In the genomic region with DNA sequence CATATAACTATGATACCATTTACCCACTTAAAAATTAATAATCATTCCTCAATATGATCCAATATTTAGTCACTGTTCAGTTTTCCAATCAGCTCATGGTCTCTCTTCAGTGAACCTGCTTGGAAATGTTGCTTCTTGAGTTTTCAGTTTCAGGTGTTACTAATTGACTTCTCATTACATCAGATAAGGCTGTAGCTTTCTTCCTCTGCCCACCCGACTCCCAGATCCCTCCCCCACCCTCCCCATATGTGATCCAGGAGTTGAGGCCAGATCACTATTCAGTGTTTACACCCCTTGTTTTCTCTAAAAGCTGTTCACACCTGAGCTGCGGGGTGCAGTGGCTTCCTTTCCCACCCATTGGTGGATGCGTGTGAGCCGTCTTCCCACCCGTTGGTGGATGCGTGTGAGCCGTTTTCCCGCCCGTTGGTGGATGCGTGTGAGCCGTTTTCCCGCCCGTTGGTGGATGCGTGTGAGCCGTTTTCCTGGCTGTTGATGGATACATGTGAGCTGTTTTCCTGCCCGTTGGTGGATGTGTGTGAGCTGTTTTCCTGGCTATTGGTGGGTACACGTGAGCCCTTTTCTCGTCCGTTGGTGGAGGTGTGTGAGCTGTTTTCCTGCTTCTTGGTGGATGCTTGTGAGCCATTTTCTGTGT, we compare ENCODE assay signal across 13 cellular contexts. TPM values are rescaled to one million over a fixed set of nuclear protein-coding genes. Genes with fewer than 3 reads are reported as not detected.
DNase-seq lines count a peak whose midpoint lies in the region; ATAC-seq, FAIRE-seq and TF ChIP-seq lines count a peak whose summit lies in the region.
"Had no signal": no experiment of that assay in that cellular context is flagged by ENCODE, and none has a peak within 500 bp of the region (broad histone marks: within the 10 kb centered on the region; RNA-seq: fewer than 3 reads in every experiment).

No MANE protein-coding gene starts in this region.

- 97% methylated on average over 19 of the region's 19 CpGs for WGBS in mesenchymal stem cell

- TF ChIP-seq CTCF in gastrocnemius medialis (IDR thresholded peaks at IDR 0.05 in 4 of 5, conservative IDR thresholded peaks at IDR 0.05 in 1 of 5) (no peak), coronary artery (IDR thresholded peaks at IDR 0.05) (no peak)

- no peak overlapping the region for H2BK15ac ChIP-seq in mesenchymal stem cell (ENCODE audit: low read depth, poor library complexity, severe bottlenecking)

- peak; percentile 38 for ATAC-seq in activated T-helper 17 cell treated with anti-CD3 and anti-CD28 coated beads, Interleukin-2, amount 50 U/mL, for 72 hours (replicated peaks)
- ATAC-seq in gastrocnemius medialis = no peak
- ATAC-seq in GM18520 (IDR thresholded peaks at IDR 0.05; ENCODE audit: unreplicated experiment) = no peak

- no peak overlapping the region for H3K14ac ChIP-seq in mesenchymal stem cell (ENCODE audit: low read length in 2 of 2)

- TF ChIP-seq POLR2A in GM12892 (IDR thresholded peaks at IDR 0.05; ENCODE audit: low read depth, low read length) = no peak
- no peak for TF ChIP-seq POLR2A in gastrocnemius medialis (IDR thresholded peaks at IDR 0.05)

- H2BK12ac ChIP-seq in mesenchymal stem cell (ENCODE audit: low read length in 2 of 2) = no peak overlapping the region

- no peak overlapping the region for H3K23ac ChIP-seq in mesenchymal stem cell (ENCODE audit: low read length in 2 of 2)

- H3K9ac ChIP-seq in mesenchymal stem cell (ENCODE audit: low read length) = no peak overlapping the region

- H2AFZ ChIP-seq in mesenchymal stem cell (ENCODE audit: low read depth, low read length) = no peak overlapping the region

- H3K9me3 ChIP-seq in mesenchymal stem cell (ENCODE audit: control insufficient read depth, low read length) (no peaks in the 10 kb centered on the region), gastrocnemius medialis (no peaks in the 10 kb centered on the region)

- H3K4me3 ChIP-seq in mesenchymal stem cell (ENCODE audit: insufficient read depth in 1 of 2, low read depth in 1 of 2, low read length in 2 of 2) = no peak overlapping the region
- H3K4me3 ChIP-seq in gastrocnemius medialis = no peak overlapping the region
- no peak overlapping the region for H3K4me3 ChIP-seq in coronary artery

- H3K27ac ChIP-seq in mesenchymal stem cell (ENCODE audit: low read length, poor library complexity, severe bottlenecking) (no peak overlapping the region), gastrocnemius medialis (peak overlapping the region in 2 of 4 donors; percentile 18 to 34), coronary artery (no peak overlapping the region)
- H3K27ac ChIP-seq: WERI-Rb-1 had no signal

- H3K36me3 Mint-ChIP-seq in activated T-helper 17 cell treated with anti-CD3 and anti-CD28 coated beads, Interleukin-2, amount 50 U/mL, for 72 hours (ENCODE audit: low read depth) = peaks cover 5% of the 10 kb centered on the region

- H3K36me3 ChIP-seq in mesenchymal stem cell (ENCODE audit: control insufficient read depth in 1 of 2, insufficient read depth in 2 of 2, low read depth in 1 of 2, low read length in 2 of 2) (peaks cover 15 to 31% of the 10 kb centered on the region in 2 experiments), gastrocnemius medialis (peaks cover 0 to 2% of the 10 kb centered on the region in 2 donors)

- no peaks in the 10 kb centered on the region for H3K9me3 Mint-ChIP-seq in activated T-helper 17 cell treated with anti-CD3 and anti-CD28 coated beads, Interleukin-2, amount 50 U/mL, for 72 hours

- peak; percentile 77 for FAIRE-seq in GM12892 (lab: Jason Lieb, UNC)

- H3K4me3 Mint-ChIP-seq in activated T-helper 17 cell treated with anti-CD3 and anti-CD28 coated beads, Interleukin-2, amount 50 U/mL, for 72 hours = peak overlapping the region; percentile 87

- peak overlapping the region; percentile 89 for H3K27ac Mint-ChIP-seq in activated T-helper 17 cell treated with anti-CD3 and anti-CD28 coated beads, Interleukin-2, amount 50 U/mL, for 72 hours

- H2BK120ac ChIP-seq in mesenchymal stem cell (ENCODE audit: low read depth, low read length) = no peak overlapping the region

- peak overlapping the region; percentile 60 for H2BK5ac ChIP-seq in mesenchymal stem cell (ENCODE audit: low read depth, low read length, poor library complexity, severe bottlenecking)

- DNase-seq in AG20443 (ENCODE audit: low spot score) (peak; percentile 1), GM12892 (ENCODE audit: insufficient read length) (no peak), mesenchymal stem cell (no peak), gastrocnemius medialis (no peak), coronary artery (ENCODE audit: low spot score) (no peak), NCI-H345 (lab: John Stamatoyannopoulos, UW) (no peak)
- DNase-seq: amniotic stem cell, NCI-H2029 treated with DMSO at 0.1 percent for 48 hours, WERI-Rb-1 had no signal

- H4K8ac ChIP-seq in mesenchymal stem cell (ENCODE audit: low read length) = no peak overlapping the region

- H3K27me3 ChIP-seq in mesenchymal stem cell (ENCODE audit: control insufficient read depth in 1 of 2, insufficient read depth in 1 of 2, low read length in 2 of 2) = no peaks in the 10 kb centered on the region
- H3K27me3 ChIP-seq in gastrocnemius medialis = no peaks in the 10 kb centered on the region

- in situ Hi-C loops in gastrocnemius medialis (cut with MboI; ENCODE audit: low sequenced_read_pairs in 4 of 4) = no loop called here

- intact Hi-C loops in gastrocnemius medialis (cut with DNase I; ENCODE audit: low total_unique reads) = loop anchor here (5.0 kb wide), 1 partner anchor 128 kb away; no protein-coding TSS in a partner anchor

- H3K4ac ChIP-seq in mesenchymal stem cell (ENCODE audit: low read depth in 1 of 2, low read length in 2 of 2) = no peak overlapping the region

- H3K4me2 ChIP-seq in mesenchymal stem cell (ENCODE audit: low read length, poor library complexity, severe bottlenecking) = no peak overlapping the region

- H3K4me1 ChIP-seq in mesenchymal stem cell (ENCODE audit: control insufficient read depth, insufficient read depth, low read depth, low read length) (peaks cover 11% of the 10 kb centered on the region), gastrocnemius medialis (peaks cover 9 to 11% of the 10 kb centered on the region in 2 donors)

- H2AK5ac ChIP-seq in mesenchymal stem cell (ENCODE audit: low read length, severe bottlenecking) = no peak overlapping the region

- no peaks in the 10 kb centered on the region for H3K27me3 Mint-ChIP-seq in activated T-helper 17 cell treated with anti-CD3 and anti-CD28 coated beads, Interleukin-2, amount 50 U/mL, for 72 hours

- no peak overlapping the region for H3K18ac ChIP-seq in mesenchymal stem cell (ENCODE audit: low read depth in 1 of 2, low read length in 2 of 2)

- peak overlapping the region; percentile 34 for H4K91ac ChIP-seq in mesenchymal stem cell (ENCODE audit: low read length)

- H3K4me1 Mint-ChIP-seq in activated T-helper 17 cell treated with anti-CD3 and anti-CD28 coated beads, Interleukin-2, amount 50 U/mL, for 72 hours = peaks cover 31% of the 10 kb centered on the region

- peaks cover 5% of the 10 kb centered on the region for H3K79me1 ChIP-seq in mesenchymal stem cell (replicated peaks; ENCODE audit: low read length, poor library complexity, severe bottlenecking)

RNA-seq across cellular contexts. Expression of gene MTG1, which starts 3.2 kb away (rescaled TPM):
- polyA plus RNA-seq in GM12892 (2012; ENCODE audit: missing spikeins) = 38.8 TPM
- 10 to 100 TPM; 38.9 to 58.8 TPM for total RNA-seq in activated T-helper 17 cell treated with anti-CD3 and anti-CD28 coated beads, Interleukin-2, amount 50 U/mL, for 72 hours
- polyA plus RNA-seq in mesenchymal stem cell (2013, experiment 1 of 2) = 26.2 TPM
- polyA plus RNA-seq in mesenchymal stem cell (2013, experiment 2 of 2) = 26.0 TPM
- 10 to 100 TPM; 12.2 to 23.9 (median 14.1) TPM for total RNA-seq in gastrocnemius medialis

RNA-seq across cellular contexts. Expression of gene PAOX, which starts 11.7 kb away (rescaled TPM):
- polyA plus RNA-seq in GM12892 (2012; ENCODE audit: missing spikeins) = 7.1 TPM
- total RNA-seq in activated T-helper 17 cell treated with anti-CD3 and anti-CD28 coated beads, Interleukin-2, amount 50 U/mL, for 72 hours = 1 to 10 TPM; 3.0 to 9.2 TPM
- polyA plus RNA-seq in mesenchymal stem cell (2013, experiment 1 of 2) = 4.3 TPM
- 4.0 TPM for polyA plus RNA-seq in mesenchymal stem cell (2013, experiment 2 of 2)
- total RNA-seq in gastrocnemius medialis = 1 to 10 TPM; 4.9 to 7.7 (median 6.7) TPM

RNA-seq across cellular contexts. Expression of gene ECHS1, which starts 17.6 kb away (rescaled TPM):
- 79.0 TPM for polyA plus RNA-seq in GM12892 (2012; ENCODE audit: missing spikeins)
- 10 to 100 TPM; 61.3 to 73.8 TPM for total RNA-seq in activated T-helper 17 cell treated with anti-CD3 and anti-CD28 coated beads, Interleukin-2, amount 50 U/mL, for 72 hours
- polyA plus RNA-seq in mesenchymal stem cell (2013, experiment 1 of 2) = 78.5 TPM
- 77.3 TPM for polyA plus RNA-seq in mesenchymal stem cell (2013, experiment 2 of 2)
- 100 to 1,000 TPM in 3 of 4 donors, 10 to 100 TPM in 1; 96.7 to 123 (median 106) TPM for total RNA-seq in gastrocnemius medialis

RNA-seq across cellular contexts. Expression of gene FUOM, which starts 32.9 kb away (rescaled TPM):
- 17.9 TPM for polyA plus RNA-seq in GM12892 (2012; ENCODE audit: missing spikeins)
- total RNA-seq in activated T-helper 17 cell treated with anti-CD3 and anti-CD28 coated beads, Interleukin-2, amount 50 U/mL, for 72 hours = 10 to 100 TPM; 13.8 to 21.9 TPM
- 38.2 TPM for polyA plus RNA-seq in mesenchymal stem cell (2013, experiment 1 of 2)
- polyA plus RNA-seq in mesenchymal stem cell (2013, experiment 2 of 2) = 37.0 TPM
- total RNA-seq in gastrocnemius medialis = 1 to 10 TPM; 3.2 to 8.9 (median 5.6) TPM

RNA-seq across cellular contexts. Expression of gene SPRN, which starts 33.7 kb away (rescaled TPM):
- polyA plus RNA-seq in GM12892 (2012; ENCODE audit: missing spikeins) = 0.72 TPM
- not detected for total RNA-seq in activated T-helper 17 cell treated with anti-CD3 and anti-CD28 coated beads, Interleukin-2, amount 50 U/mL, for 72 hours
- 0.17 TPM for polyA plus RNA-seq in mesenchymal stem cell (2013, experiment 1 of 2)
- polyA plus RNA-seq in mesenchymal stem cell (2013, experiment 2 of 2) = 0.19 TPM
- total RNA-seq in gastrocnemius medialis = not detected
- total RNA-seq: HT1080, RPMI7951 had no signal
